Comparison of ENCODE assay signal across 14 cellular contexts in genomic region chr11:126148317-126148716, GRCh38.
"Had no signal": no experiment of that assay in that cellular context is flagged by ENCODE, and none has a peak within 500 bp of the region (broad histone marks: within the 10 kb centered on the region; RNA-seq: fewer than 3 reads in every experiment).

No MANE protein-coding gene starts in this region.

- H3K4me1 Mint-ChIP-seq: activated naive CD8-positive, alpha-beta T cell treated with anti-CD3 and anti-CD28 coated beads for 36 hours had no signal

- DNase-seq: activated CD4-positive, alpha-beta T cell treated with anti-CD3 and anti-CD28 coated beads, Interleukin-2, amount 50 U/mL, for 4 hours; activated gamma-delta T cell; activated naive CD8-positive, alpha-beta T cell treated with anti-CD3 and anti-CD28 coated beads for 36 hours; activated T-cell treated with anti-CD3 and anti-CD28 coated beads, Interleukin-2, amount 50 U/mL, for 48 hours; dorsolateral prefrontal cortex; mucosa of descending colon; naive thymus-derived CD8-positive, alpha-beta T cell; stimulated activated CD4-positive, alpha-beta T cell treated with anti-CD3 and anti-CD28 coated beads, Interleukin-15, amount 100 ng/mL, for 24 hours; stimulated activated CD4-positive, alpha-beta T cell treated with anti-CD3 and anti-CD28 coated beads, Interleukin-4, amount 100 ng/mL, for 24 hours; T-helper 2 cell had no signal

- ATAC-seq: esophagus mucosa; naive thymus-derived CD8-positive, alpha-beta T cell had no signal

- H3K27ac Mint-ChIP-seq: activated naive CD8-positive, alpha-beta T cell treated with anti-CD3 and anti-CD28 coated beads for 36 hours had no signal

- H3K9me3 ChIP-seq: breast epithelium, mucosa of descending colon, ovary had no signal

- H3K4me3 Mint-ChIP-seq: activated naive CD8-positive, alpha-beta T cell treated with anti-CD3 and anti-CD28 coated beads for 36 hours; naive thymus-derived CD8-positive, alpha-beta T cell had no signal

- H3K36me3 ChIP-seq: breast epithelium, ovary had no signal

- H3K4me3 ChIP-seq: breast epithelium, dorsolateral prefrontal cortex, lung, mucosa of descending colon, ovary had no signal

- H3K27ac ChIP-seq: breast epithelium, dorsolateral prefrontal cortex, ovary had no signal

- H3K4me1 ChIP-seq: breast epithelium had no signal

- H3K27me3 ChIP-seq: breast epithelium, ovary had no signal
